In the genomic region with DNA sequence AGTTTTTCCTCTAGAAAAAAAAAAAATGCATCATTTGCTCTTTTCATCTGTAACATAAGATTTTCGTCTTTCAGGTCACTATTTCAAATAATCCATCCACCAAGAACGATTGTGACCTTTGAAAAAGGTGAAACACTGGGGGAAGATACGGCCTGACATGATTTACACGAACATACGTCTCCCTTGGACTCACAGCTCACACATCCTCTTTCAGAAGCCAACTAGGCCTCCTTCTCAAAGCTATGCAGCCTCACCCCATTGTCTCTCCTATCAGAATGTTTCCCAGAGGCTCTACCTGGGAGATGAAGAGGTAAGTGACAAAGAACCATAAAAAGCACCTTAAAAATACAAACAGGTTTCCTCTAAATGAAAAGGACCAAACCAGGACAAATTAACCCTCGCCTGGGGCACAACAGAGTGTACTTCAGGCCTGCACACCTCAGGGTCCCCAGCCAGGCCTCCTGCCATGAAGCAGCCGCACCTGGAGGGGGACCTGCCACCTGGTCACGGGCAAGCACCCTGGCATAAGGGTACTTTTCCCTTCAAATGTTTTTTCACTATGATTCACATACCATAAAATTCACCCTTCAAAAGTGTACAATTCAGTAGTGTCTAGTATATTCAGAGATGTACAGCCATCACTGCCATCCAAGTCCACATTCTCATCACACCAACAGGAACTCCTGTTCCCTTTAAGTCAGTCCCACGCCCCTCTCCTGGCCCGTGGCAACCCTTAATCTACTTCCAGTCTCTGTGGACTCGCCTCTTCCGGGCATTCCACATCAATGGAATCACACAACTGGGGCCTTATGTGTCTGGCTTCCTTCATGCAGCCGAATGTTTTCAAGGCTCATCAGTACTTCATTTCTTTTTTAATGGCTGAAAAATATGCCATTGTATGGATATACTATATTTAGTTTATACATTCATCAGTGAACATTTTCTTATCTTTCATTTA, we compare ENCODE assay signal across 8 cellular contexts. TPM values are rescaled to one million over a fixed set of nuclear protein-coding genes. Genes with fewer than 3 reads are reported as not detected.
DNase-seq lines count a peak whose midpoint lies in the region; ATAC-seq, FAIRE-seq and TF ChIP-seq lines count a peak whose summit lies in the region.

No MANE protein-coding gene starts in this region.

- peaks cover 3% of the 10 kb centered on the region for H3K9me3 Mint-ChIP-seq in astrocyte (ENCODE audit: unreplicated experiment)

- no peaks in the 10 kb centered on the region for H3K27me3 Mint-ChIP-seq in astrocyte (ENCODE audit: low read depth, unreplicated experiment)

- H3K79me2 ChIP-seq in astrocyte (ENCODE audit: insufficient read depth, low read length), result peaks cover 100% of the 10 kb centered on the region

- DNase-seq in AG08396 (ENCODE audit: low spot score), result peak; percentile 53
- peak; percentile 79 for DNase-seq in astrocyte (ENCODE audit: low read depth)
- peak; percentile 49 for DNase-seq in medulla oblongata (ENCODE audit: extremely low spot score)
- no peak for DNase-seq in COR-L47 (lab: John Stamatoyannopoulos, UW)
- no peak for DNase-seq in GM19240 (ENCODE audit: insufficient read length, low spot score)
- no peak for DNase-seq in inferior parietal cortex (ENCODE audit: extremely low spot score)

- peaks cover 7% of the 10 kb centered on the region for H3K36me3 ChIP-seq in astrocyte (ENCODE audit: insufficient read depth, low read length)

- H3K27me3 ChIP-seq in astrocyte (ENCODE audit: insufficient read depth, low read length), result no peaks in the 10 kb centered on the region

- peaks cover 5% of the 10 kb centered on the region for H3K36me3 Mint-ChIP-seq in astrocyte (ENCODE audit: low read depth, unreplicated experiment)

- peaks cover 25% of the 10 kb centered on the region for H3K4me1 ChIP-seq in astrocyte (ENCODE audit: insufficient read depth, low read length)

- peaks cover 47% of the 10 kb centered on the region for H4K20me1 ChIP-seq in astrocyte (ENCODE audit: insufficient read depth, low read length)

- FAIRE-seq in astrocyte (lab: Jason Lieb, UNC), result no peak

- no peak overlapping the region for H3K4me3 Mint-ChIP-seq in astrocyte (ENCODE audit: unreplicated experiment)

- H3K9ac ChIP-seq in astrocyte (ENCODE audit: low read length), result peak overlapping the region; percentile 83

- ATAC-seq in GM19043 (IDR thresholded peaks at IDR 0.05; ENCODE audit: low read depth, unreplicated experiment) (peak; percentile 40), HG03280 (IDR thresholded peaks at IDR 0.05; ENCODE audit: unreplicated experiment) (peak; percentile 32)

- H3K4me3 ChIP-seq in astrocyte (ENCODE audit: insufficient read depth, low read depth, low read length), result no peak overlapping the region

- H3K27ac ChIP-seq in astrocyte (ENCODE audit: low read depth, low read length), result peak overlapping the region; percentile 90

- H3K27ac Mint-ChIP-seq in astrocyte (ENCODE audit: unreplicated experiment), result peak overlapping the region; percentile 64

- peak overlapping the region; percentile 60 for H3K4me2 ChIP-seq in astrocyte (ENCODE audit: low read length)

- no peak for TF ChIP-seq CTCF in astrocyte (IDR thresholded peaks at IDR 0.05; ENCODE audit: insufficient read depth, low read depth, low read length)

- H2AFZ ChIP-seq in astrocyte (ENCODE audit: low read depth, low read length), result no peak overlapping the region

- H3K4me1 Mint-ChIP-seq in astrocyte (ENCODE audit: low read depth, unreplicated experiment), result peaks cover 12% of the 10 kb centered on the region

- H3K9me3 ChIP-seq in astrocyte (ENCODE audit: insufficient read depth, low read depth, low read length), result no peaks in the 10 kb centered on the region

RNA-seq across cellular contexts. Expression of a gene that starts 5.4 kb away (rescaled TPM):
- total RNA-seq in astrocyte, result 11.9 and 12.4 TPM in 2 replicates

RNA-seq across cellular contexts. Expression of a gene that starts 34.9 kb away (rescaled TPM):
- total RNA-seq in astrocyte, result 0.14 and 0.16 TPM in 2 replicates

Comparison
In these comparisons a context has a peak if more than half of its experiments do, and no peak if none do; other contexts are left out.
1. DNase-seq: peak in AG08396 (single experiment), astrocyte (single experiment) and medulla oblongata (single experiment); none in COR-L47 (single experiment), GM19240 (single experiment) and inferior parietal cortex (single experiment).